In genomic region chr5:150847334-150847695, GRCh38 we compare ENCODE assay signal across 10 cellular contexts. TPM values are rescaled to one million over a fixed set of nuclear protein-coding genes. Genes with fewer than 3 reads are reported as not detected.
DNase-seq lines count a peak whose midpoint lies in the region; ATAC-seq lines count a peak whose summit lies in the region.
"Had no signal": no experiment of that assay in that cellular context is flagged by ENCODE, and none has a peak within 500 bp of the region (broad histone marks: within the 10 kb centered on the region; RNA-seq: fewer than 3 reads in every experiment).

No MANE protein-coding gene starts in this region.

- peak overlapping the region; percentile 73 for H3K4me3 Mint-ChIP-seq in activated naive CD4-positive, alpha-beta T cell treated with anti-CD3 and anti-CD28 coated beads, Interleukin-2, amount 10 ng/mL, durations not matched to agents 7 days and 5 days
- peak overlapping the region; percentile 82 for H3K4me3 Mint-ChIP-seq in activated naive CD8-positive, alpha-beta T cell treated with anti-CD3 and anti-CD28 coated beads, Interleukin-2, amount 10 ng/mL, durations not matched to agents 7 days and 5 days
- H3K4me3 Mint-ChIP-seq in stimulated activated effector memory CD8-positive, alpha-beta T cell treated with anti-CD3 and anti-CD28 coated beads, Interleukin-12 subunit alpha, Interleukin-12 subunit beta, amount 100 ng/mL, for 72 hours, result peak overlapping the region; percentile 71

- ATAC-seq in HG03175 (IDR thresholded peaks at IDR 0.05; ENCODE audit: unreplicated experiment), result peak; percentile 8
- ATAC-seq in activated naive CD8-positive, alpha-beta T cell treated with anti-CD3 and anti-CD28 coated beads, Interleukin-2, amount 10 ng/mL, durations not matched to agents 7 days and 5 days (ENCODE audit: low read depth), result no peak
- no peak for ATAC-seq in stimulated activated effector memory CD8-positive, alpha-beta T cell treated with anti-CD3 and anti-CD28 coated beads, Interleukin-12 subunit alpha, Interleukin-12 subunit beta, amount 100 ng/mL, for 72 hours

- H3K36me3 Mint-ChIP-seq in activated naive CD4-positive, alpha-beta T cell treated with anti-CD3 and anti-CD28 coated beads, Interleukin-2, amount 10 ng/mL, durations not matched to agents 7 days and 5 days, result peaks cover 9% of the 10 kb centered on the region
- peaks cover 16% of the 10 kb centered on the region for H3K36me3 Mint-ChIP-seq in activated naive CD8-positive, alpha-beta T cell treated with anti-CD3 and anti-CD28 coated beads, Interleukin-2, amount 10 ng/mL, durations not matched to agents 7 days and 5 days
- H3K36me3 Mint-ChIP-seq in stimulated activated effector memory CD8-positive, alpha-beta T cell treated with anti-CD3 and anti-CD28 coated beads, Interleukin-12 subunit alpha, Interleukin-12 subunit beta, amount 100 ng/mL, for 72 hours, result peaks cover 4% of the 10 kb centered on the region

- CTCF ChIA-PET in activated naive CD4-positive, alpha-beta T cell treated with anti-CD3 and anti-CD28 coated beads, Interleukin-2, amount 10 ng/mL, durations not matched to agents 7 days and 5 days (lab: Charles Lee), result interaction anchor here (0.6 to 4.1 kb wide), 22 partner anchors 7 to 390 kb away, joined by 3 to 81 read pairs (median 6); partner anchors contain the start of genes RBM22 and SMIM3

- H3K27me3 Mint-ChIP-seq in activated naive CD4-positive, alpha-beta T cell treated with anti-CD3 and anti-CD28 coated beads, Interleukin-2, amount 10 ng/mL, durations not matched to agents 7 days and 5 days, result no peaks in the 10 kb centered on the region
- no peaks in the 10 kb centered on the region for H3K27me3 Mint-ChIP-seq in activated naive CD8-positive, alpha-beta T cell treated with anti-CD3 and anti-CD28 coated beads, Interleukin-2, amount 10 ng/mL, durations not matched to agents 7 days and 5 days

- peak overlapping the region; percentile 96 for H3K27ac Mint-ChIP-seq in activated naive CD4-positive, alpha-beta T cell treated with anti-CD3 and anti-CD28 coated beads, Interleukin-2, amount 10 ng/mL, durations not matched to agents 7 days and 5 days
- H3K27ac Mint-ChIP-seq in activated naive CD8-positive, alpha-beta T cell treated with anti-CD3 and anti-CD28 coated beads, Interleukin-2, amount 10 ng/mL, durations not matched to agents 7 days and 5 days, result peak overlapping the region; percentile 97
- H3K27ac Mint-ChIP-seq in stimulated activated effector memory CD8-positive, alpha-beta T cell treated with anti-CD3 and anti-CD28 coated beads, Interleukin-12 subunit alpha, Interleukin-12 subunit beta, amount 100 ng/mL, for 72 hours, result no peak overlapping the region

- H3K4me1 Mint-ChIP-seq in activated naive CD4-positive, alpha-beta T cell treated with anti-CD3 and anti-CD28 coated beads, Interleukin-2, amount 10 ng/mL, durations not matched to agents 7 days and 5 days, result peaks cover 24% of the 10 kb centered on the region
- H3K4me1 Mint-ChIP-seq in activated naive CD8-positive, alpha-beta T cell treated with anti-CD3 and anti-CD28 coated beads, Interleukin-2, amount 10 ng/mL, durations not matched to agents 7 days and 5 days, result peaks cover 28% of the 10 kb centered on the region
- peaks cover 22% of the 10 kb centered on the region for H3K4me1 Mint-ChIP-seq in stimulated activated effector memory CD8-positive, alpha-beta T cell treated with anti-CD3 and anti-CD28 coated beads, Interleukin-12 subunit alpha, Interleukin-12 subunit beta, amount 100 ng/mL, for 72 hours

- H3K9me3 Mint-ChIP-seq in activated naive CD4-positive, alpha-beta T cell treated with anti-CD3 and anti-CD28 coated beads, Interleukin-2, amount 10 ng/mL, durations not matched to agents 7 days and 5 days, result peaks cover 9% of the 10 kb centered on the region
- H3K9me3 Mint-ChIP-seq in activated naive CD8-positive, alpha-beta T cell treated with anti-CD3 and anti-CD28 coated beads, Interleukin-2, amount 10 ng/mL, durations not matched to agents 7 days and 5 days, result peaks cover 13% of the 10 kb centered on the region
- no peaks in the 10 kb centered on the region for H3K9me3 Mint-ChIP-seq in stimulated activated effector memory CD8-positive, alpha-beta T cell treated with anti-CD3 and anti-CD28 coated beads, Interleukin-12 subunit alpha, Interleukin-12 subunit beta, amount 100 ng/mL, for 72 hours

- POLR2A ChIA-PET in activated naive CD8-positive, alpha-beta T cell treated with anti-CD3 and anti-CD28 coated beads, Interleukin-2, amount 10 ng/mL, durations not matched to agents 7 days and 5 days (lab: Charles Lee), result interaction anchor here (0.6 to 2.9 kb wide), 11 partner anchors 46 to 392 kb away, joined by 3 to 61 read pairs (median 14); partner anchors contain the start of genes DCTN4, RBM22 and SMIM3

- no peak for DNase-seq in activated naive CD4-positive, alpha-beta T cell treated with anti-CD3 and anti-CD28 coated beads, Interleukin-2, amount 10 ng/mL, durations not matched to agents 7 days and 5 days
- DNase-seq in activated naive CD4-positive, alpha-beta T cell treated with anti-CD3 and anti-CD28 coated beads, Interleukin-2, amount 50 U/mL, for 16 hours, result no peak
- no peak for DNase-seq in activated naive CD8-positive, alpha-beta T cell treated with anti-CD3 and anti-CD28 coated beads, Interleukin-2, amount 10 ng/mL, durations not matched to agents 7 days and 5 days
- no peak for DNase-seq in stimulated activated effector memory CD8-positive, alpha-beta T cell treated with anti-CD3 and anti-CD28 coated beads, Interleukin-12 subunit alpha, Interleukin-12 subunit beta, amount 100 ng/mL, for 72 hours (ENCODE audit: low spot score in 2 of 2)
- DNase-seq in pons (ENCODE audit: low spot score), result no peak
- DNase-seq in NCI-H510A treated with DMSO at 0.1 percent for 48 hours (lab: John Stamatoyannopoulos, UW), result no peak
- no peak for DNase-seq in NCI-H1417 treated with DMSO at 0.1 percent for 48 hours (lab: John Stamatoyannopoulos, UW)

RNA-seq across cellular contexts. Expression of gene IRGM, which starts 1.0 kb away (rescaled TPM):
- total RNA-seq in activated naive CD8-positive, alpha-beta T cell treated with anti-CD3 and anti-CD28 coated beads, Interleukin-2, amount 10 ng/mL, durations not matched to agents 7 days and 5 days, result 1 to 10 TPM; 4.4 to 4.6 TPM
- total RNA-seq: epithelial cell of proximal tubule, kidney epithelial cell had no signal

RNA-seq across cellular contexts. Expression of gene ZNF300, which starts 57.5 kb away (rescaled TPM):
- 1 to 10 TPM; 1.1 to 1.5 TPM for total RNA-seq in activated naive CD8-positive, alpha-beta T cell treated with anti-CD3 and anti-CD28 coated beads, Interleukin-2, amount 10 ng/mL, durations not matched to agents 7 days and 5 days
